In genomic region chr17:76405607-76405966, GRCh38 we compare ENCODE assay signal across 1 cellular context.
TF ChIP-seq lines count a peak whose summit lies in the region.

No MANE protein-coding gene starts in this region.

TF ChIP-seq in GM12878, 131 proteins besides CTCF, POLR2A, EP300 and RAD21:
- TF ChIP-seq BCL3 (IDR thresholded peaks at IDR 0.05; ENCODE audit: borderline replicate concordance, insufficient read depth, low read depth, low read length, poor library complexity, severe bottlenecking) (no peak), BRCA1 (IDR thresholded peaks at IDR 0.05; ENCODE audit: low read depth, low read length) (no peak), PAX5 (IDR thresholded peaks at IDR 0.05; ENCODE audit: borderline replicate concordance, low read depth, low read length) (peak; percentile 43; the same call in 1 of the 2 replicates), ETV6 (conservative IDR thresholded peaks at IDR 0.05 in 1 of 2, IDR thresholded peaks at IDR 0.05 in 1 of 2; ENCODE audit: borderline replicate concordance in 1 of 2, low read depth in 1 of 2) (no peak), SUZ12 (IDR thresholded peaks at IDR 0.05; ENCODE audit: unreplicated experiment) (no peak), SRF (IDR thresholded peaks at IDR 0.05; ENCODE audit: low read depth in 2 of 2, low read length in 2 of 2) (no peak), MEF2B (IDR thresholded peaks at IDR 0.05; ENCODE audit: partially characterized antibody, poor library complexity, severe bottlenecking) (peak; percentile 81), NRF1 (conservative IDR thresholded peaks at IDR 0.05; ENCODE audit: low read depth, low read length) (no peak), RUNX3 (IDR thresholded peaks at IDR 0.05; ENCODE audit: low read length) (peak; percentile 61), FOS (IDR thresholded peaks at IDR 0.05; ENCODE audit: borderline replicate concordance, extremely low read depth, insufficient read length) (no peak), USF1 (IDR thresholded peaks at IDR 0.05; ENCODE audit: borderline replicate concordance, extremely low read length, insufficient read depth, low read depth, low read length) (no peak)
